11 cellular contexts compared by ENCODE assay signal in genomic region chr4:6929735-6930464, GRCh38. TPM values are rescaled to one million over a fixed set of nuclear protein-coding genes. Genes with fewer than 3 reads are reported as not detected.
DNase-seq lines count a peak whose midpoint lies in the region; ATAC-seq and TF ChIP-seq lines count a peak whose summit lies in the region.
"Had no signal": no experiment of that assay in that cellular context is flagged by ENCODE, and none has a peak within 500 bp of the region (broad histone marks: within the 10 kb centered on the region; RNA-seq: fewer than 3 reads in every experiment).

No MANE protein-coding gene starts in this region.

- H3K27ac Mint-ChIP-seq in Caco-2 (ENCODE audit: unreplicated experiment) (peak overlapping the region; percentile 37), glutamatergic neuron (ENCODE audit: unreplicated experiment) (peak overlapping the region; percentile 60)
- H3K27ac Mint-ChIP-seq in T-helper 2 cell treated with Interferon-gamma antibody and Interleukin-4, amounts not matched to agents 5 μg/mL and 100 μg/mL, for 36 hours, result no peak overlapping the region

- no TSS peak for BruUV-seq in Caco-2 (replicated peaks; lab: Mats Ljungman, UMichigan)

- no peak overlapping the region for H3K4me3 ChIP-seq in Caco-2 (ENCODE audit: low read depth, low read length)
- no peak overlapping the region for H3K4me3 ChIP-seq in NT2/D1 (ENCODE audit: insufficient read length, low read depth)
- H3K4me3 ChIP-seq in rectal smooth muscle tissue (ENCODE audit: low read length), result peak overlapping the region; percentile 12
- H3K4me3 ChIP-seq: GM23248 had no signal

- H3K36me3 Mint-ChIP-seq in Caco-2 (ENCODE audit: insufficient read depth, unreplicated experiment) (peaks cover 48% of the 10 kb centered on the region), glutamatergic neuron (ENCODE audit: unreplicated experiment) (peaks cover 19% of the 10 kb centered on the region)
- H3K36me3 Mint-ChIP-seq in T-helper 2 cell treated with Interferon-gamma antibody and Interleukin-4, amounts not matched to agents 5 μg/mL and 100 μg/mL, for 36 hours (ENCODE audit: low read depth), result peaks cover 49% of the 10 kb centered on the region

- H3K9me3 Mint-ChIP-seq in Caco-2 (ENCODE audit: unreplicated experiment), result peaks cover 7% of the 10 kb centered on the region
- H3K9me3 Mint-ChIP-seq in glutamatergic neuron (ENCODE audit: unreplicated experiment), result peaks cover 15% of the 10 kb centered on the region
- H3K9me3 Mint-ChIP-seq in T-helper 2 cell treated with Interferon-gamma antibody and Interleukin-4, amounts not matched to agents 5 μg/mL and 100 μg/mL, for 36 hours, result no peaks in the 10 kb centered on the region
- H3K9me3 Mint-ChIP-seq: CD8-positive, alpha-beta memory T cell had no signal

- no peaks in the 10 kb centered on the region for H3K9me3 ChIP-seq in Caco-2
- H3K9me3 ChIP-seq in NT2/D1 (ENCODE audit: insufficient read depth, low read length), result peaks cover 8% of the 10 kb centered on the region; the same call in 1 of the 2 replicates

- CTCF ChIA-PET in Caco-2 (lab: Charles Lee), result interaction anchor here (1.1 to 1.7 kb wide), 2 partner anchors 13 to 32 kb away, joined by 3 to 4 read pairs; no protein-coding TSS in a partner anchor

- no peak overlapping the region for H3K27ac ChIP-seq in rectal smooth muscle tissue (ENCODE audit: low read depth, low read length)
- H3K27ac ChIP-seq: GM23248, WERI-Rb-1 had no signal

- no peaks in the 10 kb centered on the region for H3K27me3 Mint-ChIP-seq in Caco-2 (ENCODE audit: insufficient read depth, unreplicated experiment)
- peaks cover 17% of the 10 kb centered on the region for H3K27me3 Mint-ChIP-seq in glutamatergic neuron (ENCODE audit: unreplicated experiment)
- no peaks in the 10 kb centered on the region for H3K27me3 Mint-ChIP-seq in T-helper 2 cell treated with Interferon-gamma antibody and Interleukin-4, amounts not matched to agents 5 μg/mL and 100 μg/mL, for 36 hours (ENCODE audit: low read depth)
- H3K27me3 Mint-ChIP-seq: CD8-positive, alpha-beta memory T cell had no signal

- TF ChIP-seq CTCF in Caco-2 (IDR thresholded peaks at IDR 0.05; ENCODE audit: insufficient read depth in 1 of 2, low read depth in 1 of 2, low read length in 1 of 2, severe bottlenecking in 1 of 2, unreplicated experiment in 1 of 2), result no peak
- no peak for TF ChIP-seq CTCF in glutamatergic neuron (IDR thresholded peaks at IDR 0.05; ENCODE audit: partially characterized antibody, unreplicated experiment)

- POLR2A ChIA-PET in Caco-2 (lab: Charles Lee), result no interaction called here

- H3K4me3 Mint-ChIP-seq in Caco-2 (ENCODE audit: unreplicated experiment) (no peak overlapping the region), glutamatergic neuron (ENCODE audit: unreplicated experiment) (peak overlapping the region; percentile 30)
- H3K4me3 Mint-ChIP-seq in T-helper 2 cell treated with Interferon-gamma antibody and Interleukin-4, amounts not matched to agents 5 μg/mL and 100 μg/mL, for 36 hours, result no peak overlapping the region

- H3K9ac ChIP-seq in NT2/D1 (ENCODE audit: insufficient read length, low read depth) (peak overlapping the region; percentile 18), rectal smooth muscle tissue (ENCODE audit: low read length) (no peak overlapping the region)
- H3K9ac ChIP-seq: GM23248 had no signal

- DNase-seq in Caco-2, result no peak
- no peak for DNase-seq in NT2/D1 (ENCODE audit: low read depth, low spot score)
- no peak for DNase-seq in glutamatergic neuron
- no peak for DNase-seq in T-helper 2 cell treated with Interferon-gamma antibody and Interleukin-4, amounts not matched to agents 5 μg/mL and 100 μg/mL, for 36 hours (ENCODE audit: low spot score)
- DNase-seq in stimulated activated CD4-positive, alpha-beta T cell treated with anti-CD3 and anti-CD28 coated beads, Interleukin-4, amount 100 ng/mL, for 4 hours, result no peak
- DNase-seq: CD8-positive, alpha-beta memory T cell; GM23248; WERI-Rb-1 had no signal

- H3K4me1 Mint-ChIP-seq in Caco-2 (ENCODE audit: low read depth, unreplicated experiment), result peaks cover 34% of the 10 kb centered on the region
- peaks cover 38% of the 10 kb centered on the region for H3K4me1 Mint-ChIP-seq in glutamatergic neuron (ENCODE audit: low read depth, unreplicated experiment)
- peaks cover 50% of the 10 kb centered on the region for H3K4me1 Mint-ChIP-seq in T-helper 2 cell treated with Interferon-gamma antibody and Interleukin-4, amounts not matched to agents 5 μg/mL and 100 μg/mL, for 36 hours (ENCODE audit: low read depth)

- H3K4me1 ChIP-seq in Caco-2, result peaks cover 11% of the 10 kb centered on the region; the same call in 1 of the 2 replicates
- H3K4me1 ChIP-seq in NT2/D1 (ENCODE audit: insufficient read depth, insufficient read length), result peaks cover 16% of the 10 kb centered on the region
- H3K4me1 ChIP-seq in rectal smooth muscle tissue (ENCODE audit: control insufficient read depth, insufficient read depth, low read length), result no peaks in the 10 kb centered on the region

- H3K36me3 ChIP-seq in Caco-2 (ENCODE audit: control insufficient read depth, insufficient read depth, low read length), result no peaks in the 10 kb centered on the region; the same call in 1 of the 2 replicates
- peaks cover 20% of the 10 kb centered on the region for H3K36me3 ChIP-seq in NT2/D1 (ENCODE audit: insufficient read depth, insufficient read length, low read length)
- peaks cover 4% of the 10 kb centered on the region for H3K36me3 ChIP-seq in rectal smooth muscle tissue (ENCODE audit: control insufficient read depth, insufficient read depth, low read length)

- ATAC-seq in HG03354 (IDR thresholded peaks at IDR 0.05; ENCODE audit: poor library complexity, severe bottlenecking, unreplicated experiment) (no peak), HG02938 (IDR thresholded peaks at IDR 0.05; ENCODE audit: unreplicated experiment) (no peak)

- H3K27me3 ChIP-seq in Caco-2 (replicated peaks; ENCODE audit: control insufficient read depth, insufficient read depth, low read length) (no peaks in the 10 kb centered on the region), NT2/D1 (ENCODE audit: insufficient read depth, insufficient read length) (no peaks in the 10 kb centered on the region), rectal smooth muscle tissue (ENCODE audit: control insufficient read depth, insufficient read depth, low read length) (no peaks in the 10 kb centered on the region)

- intact Hi-C loops in Caco-2 (cut with micrococcal nuclease; ENCODE audit: unreplicated experiment), result no loop called here

RNA-seq across cellular contexts. Expression of gene TBC1D14, which starts 20.3 kb away (rescaled TPM):
- total RNA-seq in Caco-2 (2022), result 54.0 and 57.6 TPM in 2 replicates
- 82.2 TPM for total RNA-seq in glutamatergic neuron (ENCODE audit: unreplicated experiment)
